15 cellular contexts compared by ENCODE assay signal in genomic region chr10:124057580-124057979, GRCh38. TPM values are rescaled to one million over a fixed set of nuclear protein-coding genes. Genes with fewer than 3 reads are reported as not detected.
DNase-seq lines count a peak whose midpoint lies in the region; TF ChIP-seq lines count a peak whose summit lies in the region.
"Had no signal": no experiment of that assay in that cellular context is flagged by ENCODE, and none has a peak within 500 bp of the region (broad histone marks: within the 10 kb centered on the region; RNA-seq: fewer than 3 reads in every experiment).

No MANE protein-coding gene starts in this region.

- H3K9me3 Mint-ChIP-seq in brain = peaks cover 0 to 9% (median 4%) of the 10 kb centered on the region in 5 experiments
- no peaks in the 10 kb centered on the region for H3K9me3 Mint-ChIP-seq in nephron
- H3K9me3 Mint-ChIP-seq: CD4-positive, alpha-beta T cell; IgD-negative memory B cell had no signal

- H3K36me3 Mint-ChIP-seq in brain = no peaks in the 10 kb centered on the region
- H3K36me3 Mint-ChIP-seq in nephron (ENCODE audit: low read depth) = no peaks in the 10 kb centered on the region

- DNase-seq in NCI-H2171 treated with DMSO at 0.1 percent for 48 hours (lab: John Stamatoyannopoulos, UW) (peak; percentile 10), NCI-H2171 (lab: John Stamatoyannopoulos, UW) (no peak), NCI-H2196 (lab: John Stamatoyannopoulos, UW; ENCODE audit: unreplicated experiment) (no peak), NCI-H2107 treated with DMSO at 0.1 percent for 48 hours (lab: John Stamatoyannopoulos, UW; ENCODE audit: unreplicated experiment) (no peak), OCI-M1 (lab: John Stamatoyannopoulos, UW) (no peak)
- DNase-seq in activated T-cell treated with anti-CD3 and anti-CD28 coated beads, Interleukin-2, amount 50 U/mL, for 1 hour = no peak
- DNase-seq: C1 segment of cervical spinal cord; Calu3; CD4-positive, alpha-beta T cell; DMS79; GM23248; H7 had no signal

- H3K27me3 Mint-ChIP-seq in brain = no peaks in the 10 kb centered on the region
- no peaks in the 10 kb centered on the region for H3K27me3 Mint-ChIP-seq in nephron (ENCODE audit: low read depth)
- H3K27me3 Mint-ChIP-seq: CD4-positive, alpha-beta T cell; IgD-negative memory B cell had no signal

- TF ChIP-seq CTCF in brain (conservative IDR thresholded peaks at IDR 0.05) (no peak), nephron (IDR thresholded peaks at IDR 0.05; ENCODE audit: unreplicated experiment in 3 of 3) (no peak)

- H3K27ac Mint-ChIP-seq in brain = peak overlapping the region; percentile 56 to 94 (median 80)
- H3K27ac Mint-ChIP-seq in nephron = peak overlapping the region; percentile 17 to 64 (median 52)
- H3K27ac Mint-ChIP-seq: CD4-positive, alpha-beta T cell had no signal

- no peak overlapping the region for H3K4me3 Mint-ChIP-seq in brain
- H3K4me3 Mint-ChIP-seq in nephron = no peak overlapping the region
- H3K4me3 Mint-ChIP-seq: CD4-positive, alpha-beta T cell; IgD-negative memory B cell had no signal

- H3K4me1 Mint-ChIP-seq in brain (peaks cover 62% of the 10 kb centered on the region), nephron (peaks cover 54% of the 10 kb centered on the region)

RNA-seq across cellular contexts. Expression of gene CHST15, which starts 35.8 kb away (rescaled TPM):
- 6.0 TPM for polyA plus RNA-seq in brain (ENCODE audit: insufficient read depth, low read depth, low replicate concordance)
